ENCODE assay signal across 22 cellular contexts in the genomic region with DNA sequence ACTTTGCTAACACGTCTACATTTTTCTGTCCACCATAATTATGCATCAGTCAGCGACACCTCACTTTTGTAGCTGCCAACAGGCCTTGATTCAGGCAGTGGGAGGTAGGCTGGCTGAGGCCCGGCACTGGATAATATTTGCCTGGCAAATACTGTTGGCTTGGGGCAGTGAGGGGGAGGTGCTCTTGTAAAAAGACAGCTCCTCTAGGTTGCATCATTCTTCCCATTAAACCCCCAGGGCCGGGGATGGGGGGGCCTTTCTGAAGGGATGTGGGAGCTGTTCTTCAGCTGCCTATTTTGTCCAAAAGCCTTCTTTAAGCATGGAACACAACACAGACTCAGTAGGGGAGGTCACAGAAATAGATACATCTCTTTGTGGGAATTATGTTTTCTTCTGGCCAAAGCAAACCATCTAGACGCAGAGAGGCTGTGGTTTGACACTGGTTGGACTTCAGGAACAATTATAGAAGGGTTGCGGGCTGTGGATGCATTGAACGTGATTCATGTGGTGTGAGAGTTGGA.
DNase-seq lines count a peak whose midpoint lies in the region; ATAC-seq and TF ChIP-seq lines count a peak whose summit lies in the region.
"Had no signal": no experiment of that assay in that cellular context is flagged by ENCODE, and none has a peak within 500 bp of the region (broad histone marks: within the 10 kb centered on the region; RNA-seq: fewer than 3 reads in every experiment).

No MANE protein-coding gene starts in this region.

- CTCF ChIA-PET in A673 (lab: Charles Lee): no interaction called here

- intact Hi-C loops in A673 (cut with micrococcal nuclease; ENCODE audit: unreplicated experiment): no loop called here

- POLR2A ChIA-PET in A673 (lab: Charles Lee; ENCODE audit: low non-redundant PET): no interaction called here

- no peak overlapping the region for H3K4ac ChIP-seq in mesendoderm (ENCODE audit: low read depth, low read length)

- peak overlapping the region; percentile 21 for H2BK120ac ChIP-seq in mesendoderm (ENCODE audit: low read depth, low read length)

- no peak overlapping the region for H3K4me2 ChIP-seq in mesendoderm (ENCODE audit: low read length)
- H3K4me2 ChIP-seq: A549 had no signal

- BruUV-seq in A673 (replicated peaks; lab: Mats Ljungman, UMichigan): no TSS peak

- no peak for ATAC-seq in HG03378 (IDR thresholded peaks at IDR 0.05; ENCODE audit: unreplicated experiment)
- ATAC-seq in GM21423 (IDR thresholded peaks at IDR 0.05; ENCODE audit: unreplicated experiment): no peak
- ATAC-seq: A549; activated CD4-positive, alpha-beta T cell treated with anti-CD3 and anti-CD28 coated beads for 36 hours; activated CD8-positive, alpha-beta memory T cell treated with anti-CD3 and anti-CD28 coated beads, Interleukin-2, amount 10 ng/mL, durations not matched to agents 7 days and 5 days; natural killer cell treated with Interleukin-12 subunit alpha and Interleukin-12 subunit beta and Interleukin-15 and Interleukin-18, amount 100 ng/mL, for 72 hours had no signal

- no peaks in the 10 kb centered on the region for H3K9me3 ChIP-seq in A673 (ENCODE audit: low read depth, low read length, poor library complexity, severe bottlenecking)
- H3K9me3 ChIP-seq: A549, SJSA1 had no signal

- H2BK5ac ChIP-seq in mesendoderm (ENCODE audit: low read length): no peak overlapping the region

- no peak for TF ChIP-seq CTCF in A673 (conservative IDR thresholded peaks at IDR 0.05; ENCODE audit: low read depth, low read length)
- TF ChIP-seq CTCF in cardiac fibroblast (IDR thresholded peaks at IDR 0.05; ENCODE audit: low read depth, low read length): no peak

- H3K18ac ChIP-seq in mesendoderm (ENCODE audit: low read length): no peak overlapping the region

- H3K4me1 ChIP-seq in A673 (ENCODE audit: insufficient read depth, low read length, poor library complexity, severe bottlenecking) (peaks cover 20% of the 10 kb centered on the region), mesendoderm (ENCODE audit: control insufficient read depth, low read depth, low read length) (no peaks in the 10 kb centered on the region)
- H3K4me1 ChIP-seq: SJSA1 had no signal

- no peak overlapping the region for H4K8ac ChIP-seq in mesendoderm (ENCODE audit: low read depth, low read length)

- DNase-seq in A673 (ENCODE audit: low spot score) (peak; percentile 9), RPMI7951 (ENCODE audit: low read depth) (peak; percentile 56), cardiac fibroblast (ENCODE audit: low read depth in 2 of 2) (peak; percentile 70), mesendoderm (peak; percentile 23), GM19238 (ENCODE audit: insufficient read length, low spot score) (no peak), SKM-1 treated with dmso at 0.1 percent for 144 hours (lab: John Stamatoyannopoulos, UW; ENCODE audit: unreplicated experiment) (no peak)
- DNase-seq: activated CD4-positive, alpha-beta T cell treated with anti-CD3 and anti-CD28 coated beads for 36 hours; activated CD8-positive, alpha-beta memory T cell treated with anti-CD3 and anti-CD28 coated beads, Interleukin-2, amount 10 ng/mL, durations not matched to agents 7 days and 5 days; DMS79 treated with DMSO at 0.1 percent for 48 hours; foreskin fibroblast; hypothalamus; kidney; MV-4-11; NCI-H2081 treated with DMSO at 0.1 percent for 48 hours; NCI-H524 treated with DMSO at 0.1 percent for 48 hours; OCI-M1; T-helper 9 cell had no signal

- no peaks in the 10 kb centered on the region for H3K27me3 ChIP-seq in A673 (replicated peaks; ENCODE audit: insufficient read depth, low read depth, low read length, poor library complexity)
- no peaks in the 10 kb centered on the region for H3K27me3 ChIP-seq in mesendoderm (ENCODE audit: insufficient read depth, low read length, poor library complexity)
- H3K27me3 ChIP-seq: SJSA1 had no signal

- no peak overlapping the region for H2BK15ac ChIP-seq in mesendoderm (replicated peaks; ENCODE audit: low read depth)

- no peak overlapping the region for H3K23ac ChIP-seq in mesendoderm (ENCODE audit: low read length)

- no peak overlapping the region for H3K4me3 ChIP-seq in A673 (ENCODE audit: low read depth, low read length, poor library complexity, severe bottlenecking)
- no peak overlapping the region for H3K4me3 ChIP-seq in cardiac fibroblast (replicated peaks in 1 of 2; ENCODE audit: low read depth in 2 of 2, low read length in 2 of 2)
- H3K4me3 ChIP-seq in mesendoderm (ENCODE audit: low read length): no peak overlapping the region
- H3K4me3 ChIP-seq: A549, SJSA1 had no signal

- H3K79me1 ChIP-seq in mesendoderm (ENCODE audit: low read length): no peaks in the 10 kb centered on the region

- H3K27ac ChIP-seq in A673 (ENCODE audit: low read depth, low read length, poor library complexity, severe bottlenecking): no peak overlapping the region
- H3K27ac ChIP-seq in mesendoderm (ENCODE audit: low read depth, low read length): no peak overlapping the region
- H3K27ac ChIP-seq: A549, SJSA1 had no signal

- no CpG with 5 or more reads among the region's 7 CpGs for WGBS in mesendoderm (ENCODE audit: extremely low coverage, insufficient coverage, low lambda C conversion rate)

- H4K5ac ChIP-seq in mesendoderm (ENCODE audit: low read length): no peak overlapping the region

- no peak overlapping the region for H3K9ac ChIP-seq in mesendoderm (ENCODE audit: low read length)

- H3K36me3 ChIP-seq in A673 (ENCODE audit: insufficient read depth, low read length, poor library complexity, severe bottlenecking) (no peaks in the 10 kb centered on the region), mesendoderm (ENCODE audit: control insufficient read depth, insufficient read depth, low read length) (no peaks in the 10 kb centered on the region)
- H3K36me3 ChIP-seq: SJSA1 had no signal

- H2AK5ac ChIP-seq in mesendoderm (ENCODE audit: low read length): no peak overlapping the region

- H3K56ac ChIP-seq in mesendoderm (ENCODE audit: low read length): no peak overlapping the region

- no peaks in the 10 kb centered on the region for H3K79me2 ChIP-seq in mesendoderm (ENCODE audit: control insufficient read depth, insufficient read depth, low read length)

Comparison
In these comparisons a context has a peak if more than half of its experiments do, and no peak if none do; other contexts are left out.
1. DNase-seq: peak in A673 (single experiment), RPMI7951 (single experiment), cardiac fibroblast (2 of 2) and mesendoderm (single experiment); none in GM19238 (single experiment) and SKM-1 treated with dmso at 0.1 percent for 144 hours (single experiment).